Comparison of ENCODE assay signal across 1 cellular context in genomic region chr2:47906261-47907096, GRCh38.
TF ChIP-seq lines count a peak whose summit lies in the region.

FBXO11 (minus strand) TSS chr2:47906498; CDS start chr2:47905720, 778 bp downstream.

TF ChIP-seq in HCT116, 20 proteins besides CTCF, POLR2A, EP300 and RAD21 (continued from another document):
- TF ChIP-seq POLR2AphosphoS5 (IDR thresholded peaks at IDR 0.05; ENCODE audit: low read depth, low read length) (peak; percentile 71), ELF1 (IDR thresholded peaks at IDR 0.05; ENCODE audit: borderline replicate concordance, low read depth) (no peak), TCF7L2 (IDR thresholded peaks at IDR 0.05; ENCODE audit: borderline replicate concordance, extremely low read depth, insufficient read depth, insufficient read length) (no peak)
